8 cellular contexts compared by ENCODE assay signal in the genomic region with DNA sequence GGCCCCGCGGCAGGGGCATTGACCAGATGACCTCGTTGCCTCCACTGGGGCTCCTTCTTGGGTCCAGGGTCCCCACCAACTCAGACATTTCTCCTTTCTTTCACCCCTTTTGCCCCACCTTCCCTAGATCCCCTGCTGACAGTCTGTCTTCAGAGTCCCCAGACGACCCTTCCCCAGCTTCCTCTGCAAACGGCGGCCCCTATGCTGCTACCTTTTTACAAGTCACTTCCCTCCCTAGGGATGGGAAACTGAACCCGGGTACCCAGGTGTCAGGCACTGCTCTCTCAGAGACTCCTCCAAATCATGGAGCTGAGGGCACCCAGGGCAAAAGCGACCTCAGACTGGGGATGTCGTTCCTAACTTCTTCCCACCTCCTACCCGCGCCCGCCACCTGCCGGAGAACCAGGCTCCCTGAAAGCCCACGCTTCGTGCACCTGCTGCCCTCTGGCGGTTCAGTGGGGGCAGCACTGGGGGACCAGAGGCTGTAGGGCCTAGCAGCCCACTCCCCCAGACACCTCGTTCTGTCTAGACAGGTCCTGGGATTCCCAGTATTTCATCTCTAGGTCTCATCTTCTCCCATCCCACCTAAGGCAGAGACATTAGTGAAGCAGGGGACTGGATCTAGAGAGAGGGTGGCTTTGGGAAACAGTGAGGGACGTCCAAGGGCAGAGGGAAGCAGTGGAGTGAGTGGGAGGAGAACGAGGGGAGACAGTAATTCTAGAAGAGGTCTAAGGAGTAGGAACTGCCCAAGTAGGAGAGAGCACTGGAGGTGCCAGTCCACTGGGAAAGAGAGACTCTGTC. TPM values are rescaled to one million over a fixed set of nuclear protein-coding genes. Genes with fewer than 3 reads are reported as not detected.
DNase-seq lines count a peak whose midpoint lies in the region; ATAC-seq and TF ChIP-seq lines count a peak whose summit lies in the region.

No MANE protein-coding gene starts in this region.

- DNase-seq in AML-193 (lab: John Stamatoyannopoulos, UW) (peak; percentile 69 to 73), HUDEP-2 (lab: John Stamatoyannopoulos, UW; ENCODE audit: unreplicated experiment in 76 of 76) (peak in 71 of 76 experiments; percentile 7 to 88 (median 73))
- DNase-seq in activated T-cell treated with anti-CD3 and anti-CD28 coated beads, Interleukin-2, amount 50 U/mL, for 24 hours: peak; percentile 93
- peak; percentile 75 to 78 for DNase-seq in stimulated activated CD8-positive, alpha-beta memory T cell treated with anti-CD3 and anti-CD28 coated beads, Interleukin-4, amount 100 ng/mL, for 4 hours (ENCODE audit: low read depth in 2 of 2, low spot score in 1 of 2)

- H3K27me3 Mint-ChIP-seq in activated T-cell treated with anti-CD3 and anti-CD28 coated beads, Interleukin-2, amount 50 U/mL, for 24 hours: no peaks in the 10 kb centered on the region

- peak overlapping the region; percentile 57 for H3K4me3 ChIP-seq in OCI-LY1 (ENCODE audit: low read depth, low read length, poor library complexity, severe bottlenecking)
- H3K4me3 ChIP-seq in muscle layer of duodenum (ENCODE audit: low read depth in 1 of 2, low read length in 2 of 2): peak overlapping the region; percentile 63 to 64

- ATAC-seq in GM19372 (IDR thresholded peaks at IDR 0.05; ENCODE audit: low read depth, unreplicated experiment): peak; percentile 82
- peak; percentile 65 for ATAC-seq in esophagus mucosa

- TF ChIP-seq CTCF in OCI-LY1 (IDR thresholded peaks at IDR 0.05; ENCODE audit: low read length): peak; percentile 100

- peak overlapping the region; percentile 66 for H3K4me3 Mint-ChIP-seq in activated T-cell treated with anti-CD3 and anti-CD28 coated beads, Interleukin-2, amount 50 U/mL, for 24 hours

- H2AFZ ChIP-seq in OCI-LY1 (ENCODE audit: low read length): 0 out of 2 replicates have a peak overlapping the region, but pooled peaks have one; percentile 65

- no peak overlapping the region for H3K27ac Mint-ChIP-seq in activated T-cell treated with anti-CD3 and anti-CD28 coated beads, Interleukin-2, amount 50 U/mL, for 24 hours

- H3K36me3 Mint-ChIP-seq in activated T-cell treated with anti-CD3 and anti-CD28 coated beads, Interleukin-2, amount 50 U/mL, for 24 hours (ENCODE audit: low read depth): no peaks in the 10 kb centered on the region

- H3K9me3 ChIP-seq in OCI-LY1 (ENCODE audit: low read length) (no peaks in the 10 kb centered on the region), muscle layer of duodenum (ENCODE audit: control insufficient read depth in 1 of 2, low read length in 2 of 2) (no peaks in the 10 kb centered on the region)

- H3K36me3 ChIP-seq in OCI-LY1 (ENCODE audit: insufficient read depth, low read length) (no peaks in the 10 kb centered on the region), muscle layer of duodenum (ENCODE audit: control insufficient read depth in 1 of 2, insufficient read depth in 2 of 2, low read length in 2 of 2) (peaks cover 0 to 3% of the 10 kb centered on the region in 2 donors)

- peaks cover 5% of the 10 kb centered on the region for H3K4me1 ChIP-seq in OCI-LY1 (ENCODE audit: insufficient read depth, low read length, severe bottlenecking)
- H3K4me1 ChIP-seq in muscle layer of duodenum (ENCODE audit: control insufficient read depth in 1 of 2, insufficient read depth in 2 of 2, low read length in 2 of 2): peaks cover 3 to 19% of the 10 kb centered on the region in 2 donors

- H3K27ac ChIP-seq in OCI-LY1 (ENCODE audit: low read depth, low read length, poor library complexity, severe bottlenecking): no peak overlapping the region
- peak overlapping the region; percentile 43 for H3K27ac ChIP-seq in muscle layer of duodenum (ENCODE audit: low read length)

- no peaks in the 10 kb centered on the region for H3K79me2 ChIP-seq in OCI-LY1 (ENCODE audit: insufficient read depth, low read length)

- peaks cover 16% of the 10 kb centered on the region for H3K4me1 Mint-ChIP-seq in activated T-cell treated with anti-CD3 and anti-CD28 coated beads, Interleukin-2, amount 50 U/mL, for 24 hours (ENCODE audit: low read depth)

- no peaks in the 10 kb centered on the region for H3K9me2 ChIP-seq in OCI-LY1 (ENCODE audit: low read depth, low read length)

- H3K9me3 Mint-ChIP-seq in activated T-cell treated with anti-CD3 and anti-CD28 coated beads, Interleukin-2, amount 50 U/mL, for 24 hours: no peaks in the 10 kb centered on the region

- no peaks in the 10 kb centered on the region for H4K20me1 ChIP-seq in OCI-LY1 (ENCODE audit: insufficient read depth, low read length)

- H3F3A ChIP-seq in OCI-LY1 (ENCODE audit: insufficient read depth, low read length): no peaks in the 10 kb centered on the region

- peak overlapping the region; percentile 51; the same call in 1 of the 2 replicates for H3K9ac ChIP-seq in OCI-LY1 (ENCODE audit: low read length)

- peaks cover 6% of the 10 kb centered on the region; the same call in 1 of the 2 replicates for H3K27me3 ChIP-seq in OCI-LY1 (ENCODE audit: insufficient read depth, low read length)
- H3K27me3 ChIP-seq in muscle layer of duodenum (ENCODE audit: low read depth, low read length): no peaks in the 10 kb centered on the region

- peak overlapping the region; percentile 92 for H3K4me2 ChIP-seq in OCI-LY1 (ENCODE audit: low read length)

RNA-seq across cellular contexts. Expression of a gene that starts 4.9 kb away (rescaled TPM):
- 52.2 TPM for total RNA-seq in esophagus mucosa

RNA-seq across cellular contexts. Expression of a gene that starts 15.3 kb away (rescaled TPM):
- 0.16 TPM for total RNA-seq in esophagus mucosa

RNA-seq across cellular contexts. Expression of a gene that starts 39.5 kb away (rescaled TPM):
- 12.8 TPM for total RNA-seq in esophagus mucosa

RNA-seq across cellular contexts. Expression of a gene that starts 54.7 kb away (rescaled TPM):
- 111 TPM for total RNA-seq in esophagus mucosa
